In genomic region chr5:56081053-56081642, GRCh38 we compare ENCODE assay signal across 8 cellular contexts.
A peak's percentile ranks its signal among the peaks of the same experiment; 100 is the strongest.
DNase-seq lines count a peak whose midpoint lies in the region; ATAC-seq and TF ChIP-seq lines count a peak whose summit lies in the region.
"Not testable (repeated sequence)": the region's sequence is repeated elsewhere in the genome, so short reads cannot be mapped to it uniquely, and the experiment has no call there.

No MANE protein-coding gene starts in this region.

- not testable (repeated sequence) for H3K27me3 ChIP-seq in GM06990 (replicated peaks; ENCODE audit: control insufficient read depth, insufficient read depth, low read length); body of pancreas; left lung; subcutaneous abdominal adipose tissue (ENCODE audit: control insufficient read depth in 5 of 5, insufficient read depth in 4 of 5, low read length in 5 of 5)

- POLR2A ChIA-PET in activated CD4-positive, alpha-beta T cell treated with anti-CD3 and anti-CD28 coated beads for 36 hours (lab: Charles Lee) = interaction anchor here (1.0 kb wide), 1 partner anchor 20 kb away, joined by 3 read pairs; no protein-coding TSS in a partner anchor

- not testable (repeated sequence) for H3K9me3 Mint-ChIP-seq in activated CD4-positive, alpha-beta T cell treated with anti-CD3 and anti-CD28 coated beads for 36 hours (ENCODE audit: low read depth)

- peaks cover 52% of the 10 kb centered on the region for H3K4me1 Mint-ChIP-seq in activated CD4-positive, alpha-beta T cell treated with anti-CD3 and anti-CD28 coated beads for 36 hours

- intact Hi-C loops in activated CD4-positive, alpha-beta T cell treated with anti-CD3 and anti-CD28 coated beads for 36 hours (cut with DNase I, micrococcal nuclease) = loop anchor here (1.0 to 5.0 kb wide), 7 partner anchors 8 to 121 kb away; partner anchors contain the start of gene IL6ST (in 1 of the 2)
- intact Hi-C loops in body of pancreas (cut with DNase I) = not testable (repeated sequence)
- intact Hi-C loops in left lung (cut with DNase I) = loop anchor here in 1 of 2 donors (10.0 kb wide), 1 partner anchor 86 kb away; the partner anchor contains the start of gene IL6ST

- not testable (repeated sequence) for H3K9ac ChIP-seq in subcutaneous abdominal adipose tissue (ENCODE audit: low read length in 5 of 5)

- DNase-seq in GM06990 (ENCODE audit: extremely low read depth, insufficient read length) (peak; percentile 24), body of pancreas (peak in 1 of 4 donors; percentile 24)
- DNase-seq in activated CD4-positive, alpha-beta T cell treated with anti-CD3 and anti-CD28 coated beads for 36 hours; left lung: not testable (repeated sequence)

- H3K27ac ChIP-seq in body of pancreas (peak overlapping the region; percentile 32 to 81 (median 60)), subcutaneous abdominal adipose tissue (ENCODE audit: low read depth, low read length) (peak overlapping the region; percentile 78)
- not testable (repeated sequence) for H3K27ac ChIP-seq in left lung

- peaks cover 17% of the 10 kb centered on the region for H3K4me1 ChIP-seq in body of pancreas
- H3K4me1 ChIP-seq in left lung = peaks cover 12 to 14% of the 10 kb centered on the region in 2 donors
- H3K4me1 ChIP-seq in subcutaneous abdominal adipose tissue (ENCODE audit: control insufficient read depth in 5 of 5, insufficient read depth in 5 of 5, low read length in 5 of 5) = peaks cover 2 to 56% (median 33%) of the 10 kb centered on the region in 5 donors

- CTCF ChIA-PET in activated CD4-positive, alpha-beta T cell treated with anti-CD3 and anti-CD28 coated beads for 36 hours (lab: Charles Lee) = interaction anchor here (0.5 to 1.3 kb wide), 4 partner anchors 26 to 87 kb away, joined by 3 to 4 read pairs (median 4); partner anchors contain the start of gene IL6ST

- TF ChIP-seq POLR2A in body of pancreas (IDR thresholded peaks at IDR 0.05) = not testable (repeated sequence)

- H3K27ac Mint-ChIP-seq in activated CD4-positive, alpha-beta T cell treated with anti-CD3 and anti-CD28 coated beads for 36 hours = peak overlapping the region; percentile 92

- peak; percentile 39 for ATAC-seq in GM19438 (IDR thresholded peaks at IDR 0.05; ENCODE audit: low read depth, unreplicated experiment)
- ATAC-seq in HG02678 (IDR thresholded peaks at IDR 0.05; ENCODE audit: unreplicated experiment) = peak; percentile 38
- ATAC-seq in HG03354 (IDR thresholded peaks at IDR 0.05; ENCODE audit: poor library complexity, severe bottlenecking, unreplicated experiment) = peak; percentile 57
- ATAC-seq in activated CD4-positive, alpha-beta T cell treated with anti-CD3 and anti-CD28 coated beads for 36 hours = peak; percentile 93
- peak; percentile 77 for ATAC-seq in body of pancreas
- peak; percentile 68 for ATAC-seq in left lung

- H3K36me3 Mint-ChIP-seq in activated CD4-positive, alpha-beta T cell treated with anti-CD3 and anti-CD28 coated beads for 36 hours (ENCODE audit: low read depth) = not testable (repeated sequence)

- not testable (repeated sequence) for H3K9me3 ChIP-seq in body of pancreas; left lung; subcutaneous abdominal adipose tissue (ENCODE audit: control insufficient read depth in 5 of 5, low read length in 5 of 5)

- H3K4me3 Mint-ChIP-seq in activated CD4-positive, alpha-beta T cell treated with anti-CD3 and anti-CD28 coated beads for 36 hours = not testable (repeated sequence)

- not testable (repeated sequence) for H3K4me3 ChIP-seq in GM06990 (replicated peaks; ENCODE audit: low read depth, low read length); body of pancreas; left lung; subcutaneous abdominal adipose tissue (ENCODE audit: low read depth in 1 of 5, low read length in 5 of 5)

- H3K36me3 ChIP-seq in GM06990 (ENCODE audit: control insufficient read depth, insufficient read depth, low read length); body of pancreas (replicated peaks in 1 of 2; ENCODE audit: insufficient read depth in 1 of 2, low read depth in 2 of 2); left lung; subcutaneous abdominal adipose tissue (ENCODE audit: control insufficient read depth in 5 of 5, insufficient read depth in 5 of 5, low read length in 5 of 5): not testable (repeated sequence)

- not testable (repeated sequence) for TF ChIP-seq CTCF in GM06990 (IDR thresholded peaks at IDR 0.05; ENCODE audit: insufficient read depth, low read length, poor library complexity, severe bottlenecking); body of pancreas (IDR thresholded peaks at IDR 0.05); left lung (IDR thresholded peaks at IDR 0.05)

- not testable (repeated sequence) for H3K27me3 Mint-ChIP-seq in activated CD4-positive, alpha-beta T cell treated with anti-CD3 and anti-CD28 coated beads for 36 hours

Comparison
In these comparisons a context has a peak if more than half of its experiments do, and no peak if none do; other contexts are left out.
1. ATAC-seq: peak in every context shown above with its lines; median percentile 93 in activated CD4-positive, alpha-beta T cell treated with anti-CD3 and anti-CD28 coated beads for 36 hours; 77 in body of pancreas; 68 in left lung; 57 in HG03354; 39 in GM19438; 38 in HG02678.